ENCODE assay signal across 8 cellular contexts in the genomic region with DNA sequence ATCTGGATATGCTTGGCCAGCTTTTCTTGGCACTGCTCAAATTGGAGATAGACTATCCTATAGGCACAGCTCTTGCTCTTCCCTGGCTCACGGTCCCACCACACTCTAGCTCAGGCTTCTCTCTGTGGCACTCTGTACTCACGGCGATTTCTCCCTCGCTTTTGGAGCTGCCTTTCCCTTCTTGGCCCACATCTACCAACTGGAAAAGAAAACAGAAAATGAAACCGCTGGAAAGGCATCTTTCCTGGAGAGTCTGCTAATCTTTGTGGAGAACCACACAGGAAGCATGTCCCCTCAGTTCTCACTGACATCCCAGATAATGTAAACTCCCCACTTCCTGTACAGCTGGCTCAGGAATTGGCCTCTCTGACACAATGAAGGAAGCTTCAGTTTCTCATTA.
A peak's percentile ranks its signal among the peaks of the same experiment; 100 is the strongest.
DNase-seq lines count a peak whose midpoint lies in the region; ATAC-seq, FAIRE-seq and TF ChIP-seq lines count a peak whose summit lies in the region.

No MANE protein-coding gene starts in this region.

- H3K9me3 ChIP-seq in SK-N-MC (ENCODE audit: low read depth, low read length), result no peaks in the 10 kb centered on the region
- no peaks in the 10 kb centered on the region for H3K9me3 ChIP-seq in sigmoid colon
- H3K9me3 ChIP-seq in ovary, result no peaks in the 10 kb centered on the region

- H3K27ac ChIP-seq in SK-N-MC (peak overlapping the region; percentile 83), sigmoid colon (peak overlapping the region; percentile 69 to 88 (median 80)), ovary (peak overlapping the region in 1 of 2 donors; percentile 10)

- H3K27me3 ChIP-seq in sigmoid colon (no peaks in the 10 kb centered on the region), ovary (no peaks in the 10 kb centered on the region)

- no peak overlapping the region for H3K9ac ChIP-seq in SK-N-MC (ENCODE audit: insufficient read length)

- no peaks in the 10 kb centered on the region for H3K36me3 ChIP-seq in SK-N-MC (ENCODE audit: insufficient read depth, low read length)
- no peaks in the 10 kb centered on the region for H3K36me3 ChIP-seq in sigmoid colon
- H3K36me3 ChIP-seq in ovary, result no peaks in the 10 kb centered on the region

- ATAC-seq in HG03432 (IDR thresholded peaks at IDR 0.05; ENCODE audit: unreplicated experiment), result no peak

- no peak for TF ChIP-seq EP300 in sigmoid colon (IDR thresholded peaks at IDR 0.05)
- TF ChIP-seq EP300 in ovary (IDR thresholded peaks at IDR 0.05), result no peak

- H3K4me1 ChIP-seq in sigmoid colon (peaks cover 0 to 27% (median 21%) of the 10 kb centered on the region in 4 donors), ovary (ENCODE audit: insufficient read depth) (no peaks in the 10 kb centered on the region)

- TF ChIP-seq POLR2A in sigmoid colon (IDR thresholded peaks at IDR 0.05), result no peak
- TF ChIP-seq POLR2A in ovary (IDR thresholded peaks at IDR 0.05), result no peak

- peak overlapping the region; percentile 68 for H3K4me3 ChIP-seq in SK-N-MC
- H3K4me3 ChIP-seq in sigmoid colon, result peak overlapping the region in 2 of 4 donors; percentile 12 to 14
- no peak overlapping the region for H3K4me3 ChIP-seq in ovary

- no peak for TF ChIP-seq CTCF in sigmoid colon (IDR thresholded peaks at IDR 0.05)
- TF ChIP-seq CTCF in ovary (IDR thresholded peaks at IDR 0.05), result no peak

- intact Hi-C loops in sigmoid colon (cut with DNase I) (no loop called here), ovary (cut with DNase I) (loop anchor here in 1 of 4 donors (5.0 kb wide), 1 partner anchor 112 kb away; no protein-coding TSS in a partner anchor)

- DNase-seq in EH (ENCODE audit: low read depth) (peak; percentile 88), SK-N-MC (ENCODE audit: low read depth, low spot score) (peak; percentile 66), foreskin melanocyte (peak; percentile 43), sigmoid colon (no peak), ovary (no peak), GM19239 (ENCODE audit: insufficient read length, low spot score) (no peak), globus pallidus (ENCODE audit: low spot score) (no peak)

- no peak for FAIRE-seq in GM19239 (lab: Jason Lieb, UNC)

- WGBS in sigmoid colon, 2 donors, result 26 to 79% methylated on average over 5 of the region's 5 CpGs
- WGBS in ovary, 3 donors, result 4 to 6% (median 5%) methylated on average over 5 of the region's 5 CpGs

Comparison
In these comparisons a context has a peak if more than half of its experiments do, and no peak if none do; other contexts are left out.
1. DNase-seq: peak in EH (single experiment), SK-N-MC (single experiment) and foreskin melanocyte (single experiment); none in sigmoid colon (single experiment), ovary (0 of 5), GM19239 (single experiment) and globus pallidus (single experiment).